8 cellular contexts compared by ENCODE assay signal in genomic region chr15:74873036-74873755, GRCh38. TPM values are rescaled to one million over a fixed set of nuclear protein-coding genes. Genes with fewer than 3 reads are reported as not detected.
A peak's percentile ranks its signal among the peaks of the same experiment; 100 is the strongest.
DNase-seq lines count a peak whose midpoint lies in the region; ATAC-seq and TF ChIP-seq lines count a peak whose summit lies in the region.

SCAMP2 (minus strand) TSS chr15:74873365; CDS start chr15:74873255, 110 bp downstream.

- H3K9me2 ChIP-seq in PC-3 (replicated peaks; ENCODE audit: low read length), result no peaks in the 10 kb centered on the region

- H3K79me2 ChIP-seq in PC-3 (ENCODE audit: low read length), result peaks cover 46% of the 10 kb centered on the region

- POLR2A ChIA-PET in PC-3 (lab: Charles Lee; ENCODE audit: unreplicated experiment), result no interaction called here

- H3K27me3 ChIP-seq in PC-3 (ENCODE audit: low read length), result no peaks in the 10 kb centered on the region

- TSS peak; percentile 67 for BruUV-seq in PC-3 (replicated peaks; lab: Mats Ljungman, UMichigan)

- ATAC-seq in GM21717 (IDR thresholded peaks at IDR 0.05; ENCODE audit: unreplicated experiment), result peak; percentile 64
- ATAC-seq in PC-3, result peak; percentile 99

- H3K9ac ChIP-seq in PC-3 (ENCODE audit: low read length), result peak within 1 kb of the TSS; percentile 93

- no peaks in the 10 kb centered on the region for H3K9me3 ChIP-seq in PC-3 (ENCODE audit: low read length)

- peaks cover 10% of the 10 kb centered on the region; the same call in 1 of the 2 replicates for H4K20me1 ChIP-seq in PC-3 (ENCODE audit: low read length)

- H2AFZ ChIP-seq in PC-3 (ENCODE audit: low read length), result peak within 1 kb of the TSS; percentile 95

- H3K4me3 ChIP-seq in Jurkat, Clone E6-1 (ENCODE audit: low read length), result peak within 1 kb of the TSS; percentile 91
- peak within 1 kb of the TSS; percentile 99 for H3K4me3 ChIP-seq in PC-3 (ENCODE audit: low read length)

- DNase-seq in DMS53 (lab: John Stamatoyannopoulos, UW), result peak; percentile 93
- DNase-seq in Jurkat, Clone E6-1 (ENCODE audit: low read depth, low spot score), result peak; percentile 92
- peak; percentile 92 for DNase-seq in PC-3
- DNase-seq in activated T-cell treated with anti-CD3 and anti-CD28 coated beads for 48 hours (ENCODE audit: low read depth), result peak; percentile 85
- peak; percentile 78 for DNase-seq in epithelial cell of prostate (ENCODE audit: low read depth, low spot score)
- DNase-seq in mucosa of gallbladder (ENCODE audit: low spot score), result peak; percentile 93
- peak; percentile 81 for DNase-seq in stimulated activated CD8-positive, alpha-beta memory T cell treated with anti-CD3 and anti-CD28 coated beads, Interleukin-4, amount 100 ng/mL, for 24 hours (ENCODE audit: low read depth)

- intact Hi-C loops in PC-3 (cut with micrococcal nuclease), result no loop called here

- no peaks in the 10 kb centered on the region for H3K36me3 ChIP-seq in PC-3 (ENCODE audit: low read depth, low read length)

- H3K4me2 ChIP-seq in PC-3 (ENCODE audit: low read length), result peak within 1 kb of the TSS; percentile 100

- no peak for TF ChIP-seq CTCF in PC-3 (conservative IDR thresholded peaks at IDR 0.05; ENCODE audit: low read depth, low read length)

- CTCF ChIA-PET in PC-3 (lab: Charles Lee), result interaction anchor here (0.5 kb wide), 1 partner anchor 102 kb away, joined by 3 read pairs; no protein-coding TSS in a partner anchor

- H3K27ac ChIP-seq in PC-3 (ENCODE audit: low read length), result peak within 1 kb of the TSS; percentile 55
- H3K27ac ChIP-seq in epithelial cell of prostate, result peak within 1 kb of the TSS; percentile 91

- no peaks in the 10 kb centered on the region for H3F3A ChIP-seq in PC-3 (ENCODE audit: low read length, unreplicated experiment)

- peaks cover 11% of the 10 kb centered on the region; the same call in 1 of the 2 replicates for H3K4me1 ChIP-seq in PC-3 (ENCODE audit: insufficient read depth, low read length)

RNA-seq across cellular contexts. Expression of gene SCAMP2, which starts in this region (rescaled TPM):
- polyA plus RNA-seq in Jurkat, Clone E6-1 (2012; ENCODE audit: insufficient read depth, insufficient read length), result 70.9 TPM
- total RNA-seq in PC-3 (2014; rRNA removed) (30.1 and 39.1 TPM in 2 replicates), mucosa of gallbladder (110 TPM)

Comparison
In these comparisons a context has a peak if more than half of its experiments do, and no peak if none do; other contexts are left out.
1. Peak in every context shown above with its lines: DNase-seq, ATAC-seq, H3K4me3 ChIP-seq and H3K27ac ChIP-seq.